8 cellular contexts compared by ENCODE assay signal in the genomic region with DNA sequence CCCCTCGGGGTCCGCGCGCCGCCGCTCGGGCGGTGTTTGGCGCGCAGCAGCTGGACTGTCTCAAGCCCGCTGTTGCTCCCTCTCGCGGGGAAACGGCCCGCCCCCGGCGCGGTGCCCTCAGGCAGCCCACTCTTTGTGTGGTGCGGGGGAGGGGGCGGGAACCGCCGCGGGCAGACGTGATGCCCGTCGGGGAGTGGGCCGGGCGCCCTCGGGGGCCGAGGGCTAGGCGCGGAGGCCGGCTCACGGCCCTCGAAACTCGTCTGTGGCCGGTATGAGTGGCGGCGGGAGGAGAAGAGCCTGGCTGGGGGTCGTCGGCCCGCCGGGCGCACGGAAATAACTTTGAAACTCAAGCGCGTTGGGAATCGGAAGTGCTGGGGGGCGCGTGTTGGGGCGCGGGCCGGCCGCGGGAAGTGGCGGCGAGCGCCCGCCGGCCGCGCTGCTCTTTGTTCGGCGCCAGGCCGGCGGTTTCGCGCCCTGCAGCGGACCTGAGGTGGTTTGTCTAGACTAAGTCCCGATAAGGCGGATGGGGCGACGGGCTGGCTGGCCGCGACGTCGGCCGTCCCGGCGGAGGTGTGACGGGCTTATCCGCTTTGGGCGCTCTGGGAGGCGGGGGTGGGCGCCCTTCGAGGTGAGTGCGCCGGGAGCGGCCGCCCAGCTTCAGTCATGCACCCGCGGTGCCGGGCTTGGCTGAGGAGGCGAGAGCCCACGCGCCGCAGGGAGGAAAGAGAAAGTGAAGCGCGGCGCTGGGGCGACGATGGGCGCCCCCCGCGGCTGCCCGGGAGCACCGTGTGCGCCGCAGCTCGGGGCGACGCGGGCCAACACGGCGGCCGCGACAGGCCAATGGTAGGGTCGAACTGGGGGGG. TPM values are rescaled to one million over a fixed set of nuclear protein-coding genes. Genes with fewer than 3 reads are reported as not detected.
A peak's percentile ranks its signal among the peaks of the same experiment; 100 is the strongest.
DNase-seq lines count a peak whose midpoint lies in the region; ATAC-seq and TF ChIP-seq lines count a peak whose summit lies in the region.

No MANE protein-coding gene starts in this region.

- ATAC-seq in GM19324 (IDR thresholded peaks at IDR 0.05; ENCODE audit: low FRiP score, unreplicated experiment), result no peak

- peak overlapping the region; percentile 76 for H3K4me3 ChIP-seq in AG09309 (ENCODE audit: control insufficient read depth, low read depth, low read length)
- peak overlapping the region; percentile 98 for H3K4me3 ChIP-seq in suprapubic skin

- 0% methylated on average over 19 of the region's 118 CpGs for WGBS in suprapubic skin

- TF ChIP-seq EP300 in suprapubic skin (IDR thresholded peaks at IDR 0.05), result no peak

- H3K4me1 ChIP-seq in suprapubic skin, result peaks cover 51% of the 10 kb centered on the region

- DNase-seq in AG09309 (ENCODE audit: low read depth) (no peak), HT-29 (ENCODE audit: low spot score) (peak; percentile 29), myocyte (ENCODE audit: low read depth) (peak; percentile 66), suprapubic skin (ENCODE audit: low spot score in 2 of 2) (peak in 1 of 2 donors; percentile 87), NCI-H187 treated with DMSO at 0.1 percent for 48 hours (lab: John Stamatoyannopoulos, UW) (no peak)
- peak; percentile 49 to 55 for DNase-seq in activated CD4-positive, alpha-beta T cell treated with anti-CD3 and anti-CD28 coated beads, Interleukin-2, amount 50 U/mL, for 4 hours
- peak; percentile 55 for DNase-seq in effector CD8-positive, alpha-beta T cell (lab: John Stamatoyannopoulos, UW)

- peaks cover 18% of the 10 kb centered on the region for H3K36me3 ChIP-seq in suprapubic skin

- no peaks in the 10 kb centered on the region for H3K9me3 ChIP-seq in suprapubic skin

- TF ChIP-seq POLR2A in suprapubic skin (IDR thresholded peaks at IDR 0.05), result no peak

- H3K27me3 ChIP-seq in suprapubic skin, result no peaks in the 10 kb centered on the region

- H3K27ac ChIP-seq in suprapubic skin, result peak overlapping the region; percentile 98

- TF ChIP-seq CTCF in AG09309 (IDR thresholded peaks at IDR 0.05; ENCODE audit: control insufficient read depth, insufficient read depth, low read depth, low read length, missing control alignments) (no peak), suprapubic skin (IDR thresholded peaks at IDR 0.05) (peak in 1 of 2 donors; percentile 2)

RNA-seq across cellular contexts. Expression of gene PTMA, which starts 0.7 kb away (rescaled TPM):
- total RNA-seq in HT-29 (2014; rRNA removed; shearing (Covaris generic)), result 1,191 and 1,224 TPM in 2 replicates
- total RNA-seq in myocyte (274 and 313 TPM in 2 replicates), suprapubic skin (1,000 to 10,000 TPM in 3 of 4 donors, 100 to 1,000 TPM in 1; 781 to 1,090 (median 1,063) TPM)
- polyA plus RNA-seq in myocyte (2012), result 210 TPM

Comparison
In these comparisons a context has a peak if more than half of its experiments do, and no peak if none do; other contexts are left out.
1. DNase-seq: peak in HT-29 (single experiment), activated CD4-positive, alpha-beta T cell treated with anti-CD3 and anti-CD28 coated beads, Interleukin-2, amount 50 U/mL, for 4 hours (2 of 2), effector CD8-positive, alpha-beta T cell (single experiment) and myocyte (single experiment); none in AG09309 (single experiment) and NCI-H187 treated with DMSO at 0.1 percent for 48 hours (single experiment).